In genomic region chr4:114361249-114361648, GRCh38 we compare ENCODE assay signal across 28 cellular contexts.
A peak's percentile ranks its signal among the peaks of the same experiment; 100 is the strongest.
DNase-seq lines count a peak whose midpoint lies in the region; ATAC-seq and TF ChIP-seq lines count a peak whose summit lies in the region.
"Had no signal": no experiment of that assay in that cellular context is flagged by ENCODE, and none has a peak within 500 bp of the region (broad histone marks: within the 10 kb centered on the region; RNA-seq: fewer than 3 reads in every experiment).

No MANE protein-coding gene starts in this region.

- peaks cover 22% of the 10 kb centered on the region for H3F3A ChIP-seq in SK-N-SH (replicated peaks; ENCODE audit: insufficient read depth)

- CTCF ChIA-PET in SK-N-SH (lab: Yijun Ruan, JAX), result interaction anchor here (0.9 kb wide), 1 partner anchor 17 kb away, joined by 3 read pairs; no protein-coding TSS in a partner anchor

- H2AK5ac ChIP-seq in mesenchymal stem cell (ENCODE audit: low read length, severe bottlenecking), result no peak overlapping the region

- 30% methylated on average over 3 of the region's 3 CpGs for WGBS in SK-N-SH (ENCODE audit: low lambda C conversion rate)
- WGBS in mesenchymal stem cell, result 47% methylated on average over 3 of the region's 3 CpGs
- WGBS in aorta, 2 donors, result 48 to 53% methylated on average over 3 of the region's 3 CpGs

- H3K4ac ChIP-seq in mesenchymal stem cell (ENCODE audit: low read depth in 1 of 2, low read length in 2 of 2), result no peak overlapping the region

- H3K4me1 ChIP-seq in SK-N-SH (ENCODE audit: control insufficient read depth in 1 of 2, insufficient read depth in 2 of 2, low read depth in 1 of 2, low read length in 1 of 2), result peaks cover 0 to 4% of the 10 kb centered on the region in 2 experiments; a peak in 2 of 4 replicates
- no peaks in the 10 kb centered on the region for H3K4me1 ChIP-seq in mesenchymal stem cell (ENCODE audit: control insufficient read depth, insufficient read depth, low read depth, low read length)
- H3K4me1 ChIP-seq in SJCRH30, result peaks cover 3% of the 10 kb centered on the region
- H3K4me1 ChIP-seq in aorta (ENCODE audit: control insufficient read depth in 1 of 2, insufficient read depth in 2 of 2, low read length in 2 of 2), result peaks cover 0 to 2% of the 10 kb centered on the region in 2 donors
- H3K4me1 ChIP-seq: A549, spleen had no signal

- H2AFZ ChIP-seq in SK-N-SH (ENCODE audit: low read depth) (peak overlapping the region; percentile 70), mesenchymal stem cell (ENCODE audit: low read depth, low read length) (no peak overlapping the region)
- H2AFZ ChIP-seq: PC-9 had no signal

- H2BK120ac ChIP-seq in mesenchymal stem cell (ENCODE audit: low read depth, low read length), result no peak overlapping the region

- no peak overlapping the region for H3K14ac ChIP-seq in mesenchymal stem cell (ENCODE audit: low read length in 2 of 2)

- H4K91ac ChIP-seq in mesenchymal stem cell (ENCODE audit: low read length), result no peak overlapping the region

- H3K79me2 ChIP-seq in SK-N-SH (ENCODE audit: insufficient read depth), result peaks cover 58% of the 10 kb centered on the region

- peak overlapping the region; percentile 75 for H3K4me2 ChIP-seq in SK-N-SH
- H3K4me2 ChIP-seq in mesenchymal stem cell (ENCODE audit: low read length, poor library complexity, severe bottlenecking), result no peak overlapping the region
- H3K4me2 ChIP-seq: A549, PC-9 had no signal

- H3K9ac ChIP-seq in SK-N-SH (peak overlapping the region; percentile 26; the same call in 1 of the 2 replicates), mesenchymal stem cell (ENCODE audit: low read length) (no peak overlapping the region)

- H2BK12ac ChIP-seq in mesenchymal stem cell (ENCODE audit: low read length in 2 of 2), result no peak overlapping the region

- DNase-seq in EH (ENCODE audit: low read depth) (peak; percentile 11), SK-N-SH (no peak), mesenchymal stem cell (peak; percentile 20), NCI-H526 treated with DMSO at 0.1 percent for 48 hours (lab: John Stamatoyannopoulos, UW) (no peak), SJCRH30 (no peak), NCI-H1092 (lab: John Stamatoyannopoulos, UW) (no peak), aorta (no peak)
- DNase-seq: activated CD4-positive, alpha-beta T cell treated with anti-CD3 and anti-CD28 coated beads for 48 hours; activated CD8-positive, alpha-beta memory T cell treated with anti-CD3 and anti-CD28 coated beads for 24 hours; activated T-cell treated with anti-CD3 and anti-CD28 coated beads for 4 hours; CD4-positive, alpha-beta memory T cell; effector CD8-positive, alpha-beta T cell; glutamatergic neuron; H9; NCI-H1105; NCI-H187; NCI-H2171 treated with DMSO at 0.1 percent for 48 hours; NCI-H510A treated with DMSO at 0.1 percent for 48 hours; PC-9; right cardiac atrium; spleen; stimulated activated CD4-positive, alpha-beta T cell treated with anti-CD3 and anti-CD28 coated beads, Interleukin-2, amount 100 ng/mL, for 24 hours; stimulated activated naive CD8-positive, alpha-beta T cell treated with anti-CD3 and anti-CD28 coated beads, Interleukin-15, Interleukin-2, amounts not matched to agents 100 U/mL and 50 U/mL, for 24 hours; SW 1271 had no signal

- no peak overlapping the region for H2BK5ac ChIP-seq in mesenchymal stem cell (ENCODE audit: low read depth, low read length, poor library complexity, severe bottlenecking)

- no peaks in the 10 kb centered on the region for H3K36me3 ChIP-seq in SK-N-SH (replicated peaks in 1 of 2; ENCODE audit: control insufficient read depth in 1 of 2, insufficient read depth in 2 of 2, low read length in 1 of 2)
- peaks cover 0 to 3% of the 10 kb centered on the region in 2 experiments for H3K36me3 ChIP-seq in mesenchymal stem cell (ENCODE audit: control insufficient read depth in 1 of 2, insufficient read depth in 2 of 2, low read depth in 1 of 2, low read length in 2 of 2)
- no peaks in the 10 kb centered on the region for H3K36me3 ChIP-seq in SJCRH30
- no peaks in the 10 kb centered on the region for H3K36me3 ChIP-seq in aorta (ENCODE audit: control insufficient read depth in 1 of 2, insufficient read depth in 2 of 2, low read length in 1 of 2)
- H3K36me3 ChIP-seq: spleen had no signal

- no peak overlapping the region for H3K18ac ChIP-seq in mesenchymal stem cell (ENCODE audit: low read depth in 1 of 2, low read length in 2 of 2)

- no peaks in the 10 kb centered on the region for H4K20me1 ChIP-seq in SK-N-SH (ENCODE audit: insufficient read depth)

- H3K9me3 ChIP-seq in SK-N-SH (no peaks in the 10 kb centered on the region), mesenchymal stem cell (ENCODE audit: control insufficient read depth, low read length) (no peaks in the 10 kb centered on the region), SJCRH30 (replicated peaks) (no peaks in the 10 kb centered on the region), aorta (ENCODE audit: control insufficient read depth, low read length) (no peaks in the 10 kb centered on the region)
- H3K9me3 ChIP-seq: A549, spleen had no signal

- H3K4me3 ChIP-seq in SK-N-SH (ENCODE audit: low read depth in 2 of 2, low read length in 1 of 2), result peak overlapping the region in 1 of 2 experiments; percentile 29; a peak in 1 of 4 replicates
- H3K4me3 ChIP-seq in mesenchymal stem cell (ENCODE audit: insufficient read depth in 1 of 2, low read depth in 1 of 2, low read length in 2 of 2), result no peak overlapping the region
- no peak overlapping the region for H3K4me3 ChIP-seq in SJCRH30
- no peak overlapping the region for H3K4me3 ChIP-seq in aorta (ENCODE audit: low read length in 2 of 2)
- H3K4me3 ChIP-seq: A549, PC-9, spleen had no signal

- H3K9me2 ChIP-seq in SK-N-SH, result no peaks in the 10 kb centered on the region

- POLR2A ChIA-PET in SK-N-SH (lab: Yijun Ruan, JAX), result no interaction called here

- H3K79me1 ChIP-seq in mesenchymal stem cell (replicated peaks; ENCODE audit: low read length, poor library complexity, severe bottlenecking), result peaks cover 5% of the 10 kb centered on the region

- intact Hi-C loops in aorta (cut with DNase I), result loop anchor here in 1 of 2 donors (5.0 kb wide), 1 partner anchor 79 kb away; no protein-coding TSS in a partner anchor

- H3K27ac ChIP-seq in SK-N-SH (ENCODE audit: low read depth in 2 of 2, low read length in 1 of 2), result peak overlapping the region in 1 of 2 experiments; percentile 31; a peak in 1 of 4 replicates
- H3K27ac ChIP-seq in mesenchymal stem cell (ENCODE audit: low read length, poor library complexity, severe bottlenecking), result no peak overlapping the region
- H3K27ac ChIP-seq in SJCRH30, result no peak overlapping the region
- no peak overlapping the region for H3K27ac ChIP-seq in aorta (ENCODE audit: low read depth in 1 of 2, low read length in 2 of 2)
- H3K27ac ChIP-seq: A549, PC-9, spleen had no signal

- no peak for TF ChIP-seq EP300 in SK-N-SH (IDR thresholded peaks at IDR 0.05; ENCODE audit: borderline replicate concordance in 1 of 2, low read depth in 1 of 2, low read length in 1 of 2)

- ATAC-seq in HG03432 (IDR thresholded peaks at IDR 0.05; ENCODE audit: unreplicated experiment) (peak; percentile 67), aorta (ENCODE audit: low FRiP score) (no peak)
- ATAC-seq: A549; activated naive CD4-positive, alpha-beta T cell treated with anti-CD3 and anti-CD28 coated beads, Interleukin-2, amount 50 U/mL, for 72 hours; left lobe of liver; right cardiac atrium; stimulated activated naive CD8-positive, alpha-beta T cell treated with anti-CD3 and anti-CD28 coated beads, Interleukin-15, Interleukin-2, amounts not matched to agents 100 U/mL and 50 U/mL, for 24 hours had no signal

- no peak for TF ChIP-seq RAD21 in SK-N-SH (IDR thresholded peaks at IDR 0.05; ENCODE audit: low read length)

- H3K27me3 ChIP-seq in SK-N-SH (ENCODE audit: insufficient read depth) (no peaks in the 10 kb centered on the region), mesenchymal stem cell (ENCODE audit: control insufficient read depth in 1 of 2, insufficient read depth in 1 of 2, low read length in 2 of 2) (no peaks in the 10 kb centered on the region), SJCRH30 (no peaks in the 10 kb centered on the region), aorta (ENCODE audit: control insufficient read depth in 1 of 2, insufficient read depth in 2 of 2, low read length in 1 of 2) (no peaks in the 10 kb centered on the region)
- H3K27me3 ChIP-seq: spleen had no signal

- no peak for TF ChIP-seq CTCF in SK-N-SH (IDR thresholded peaks at IDR 0.05)

- no peak overlapping the region for H4K8ac ChIP-seq in mesenchymal stem cell (ENCODE audit: low read length)

- no peak overlapping the region for H2BK15ac ChIP-seq in mesenchymal stem cell (ENCODE audit: low read depth, poor library complexity, severe bottlenecking)

- no peak overlapping the region for H3K23ac ChIP-seq in mesenchymal stem cell (ENCODE audit: low read length in 2 of 2)

TF ChIP-seq in SK-N-SH, 30 proteins besides CTCF, POLR2A, EP300 and RAD21:
- no peak for TF ChIP-seq NFIC (IDR thresholded peaks at IDR 0.05; ENCODE audit: borderline replicate concordance)
- TF ChIP-seq EZH2phosphoT487 (IDR thresholded peaks at IDR 0.05; ENCODE audit: borderline replicate concordance, low read depth), result no peak
- no peak for TF ChIP-seq MEF2A (IDR thresholded peaks at IDR 0.05; ENCODE audit: borderline replicate concordance, low read depth)
- no peak for TF ChIP-seq FOXJ3 (CRISPR knock-in tag; IDR thresholded peaks at IDR 0.05)
- no peak for TF ChIP-seq CHD2 (IDR thresholded peaks at IDR 0.05; ENCODE audit: low read length, partially characterized antibody)
- no peak for TF ChIP-seq JUND (IDR thresholded peaks at IDR 0.05)

Comparison
In these comparisons a context has a peak if more than half of its experiments do, and no peak if none do; other contexts are left out.
1. DNase-seq: peak in EH (single experiment) and mesenchymal stem cell (single experiment); none in SK-N-SH (single experiment), NCI-H526 treated with DMSO at 0.1 percent for 48 hours (single experiment), SJCRH30 (0 of 2), NCI-H1092 (single experiment) and aorta (0 of 2).